In genomic region chr3:29227307-29227706, GRCh38 we compare ENCODE assay signal across 21 cellular contexts.
"Had no signal": no experiment of that assay in that cellular context is flagged by ENCODE, and none has a peak within 500 bp of the region (broad histone marks: within the 10 kb centered on the region; RNA-seq: fewer than 3 reads in every experiment).

No MANE protein-coding gene starts in this region.

- H3K9me3 Mint-ChIP-seq: dendritic cell treated with granulocyte-macrophage colony-stimulating factor and Interleukin-4, amounts not matched to agents 40 ng/mL and 50 ng/mL, for 4 days; neural crest cell; stimulated activated naive CD8-positive, alpha-beta T cell treated with anti-CD3 and anti-CD28 coated beads, Interleukin-15, Interleukin-2, amounts not matched to agents 100 ng/mL and 50 ng/mL, for 24 hours had no signal

- H3K4me3 Mint-ChIP-seq: dendritic cell treated with granulocyte-macrophage colony-stimulating factor and Interleukin-4, amounts not matched to agents 40 ng/mL and 50 ng/mL, for 4 days; effector memory CD8-positive, alpha-beta T cell; naive thymus-derived CD8-positive, alpha-beta T cell; neural crest cell; stimulated activated effector memory CD8-positive, alpha-beta T cell treated with anti-CD3 and anti-CD28 coated beads, Interleukin-12 subunit alpha, Interleukin-12 subunit beta, amount 100 ng/mL, for 72 hours; stimulated activated naive CD8-positive, alpha-beta T cell treated with anti-CD3 and anti-CD28 coated beads, Interleukin-15, Interleukin-2, amounts not matched to agents 100 ng/mL and 50 ng/mL, for 24 hours had no signal

- H3K27me3 Mint-ChIP-seq: dendritic cell treated with granulocyte-macrophage colony-stimulating factor and Interleukin-4, amounts not matched to agents 40 ng/mL and 50 ng/mL, for 4 days; effector memory CD8-positive, alpha-beta T cell; stimulated activated naive CD8-positive, alpha-beta T cell treated with anti-CD3 and anti-CD28 coated beads, Interleukin-15, Interleukin-2, amounts not matched to agents 100 ng/mL and 50 ng/mL, for 24 hours had no signal

- FAIRE-seq: pancreas had no signal

- H3K4me1 Mint-ChIP-seq: naive thymus-derived CD8-positive, alpha-beta T cell; neural crest cell; stimulated activated effector memory CD8-positive, alpha-beta T cell treated with anti-CD3 and anti-CD28 coated beads, Interleukin-12 subunit alpha, Interleukin-12 subunit beta, amount 100 ng/mL, for 72 hours had no signal

- ATAC-seq: effector memory CD8-positive, alpha-beta T cell; left lobe of liver; naive thymus-derived CD8-positive, alpha-beta T cell; pancreas; right cardiac atrium; stimulated activated effector memory CD8-positive, alpha-beta T cell treated with anti-CD3 and anti-CD28 coated beads, Interleukin-12 subunit alpha, Interleukin-12 subunit beta, amount 100 ng/mL, for 72 hours; upper lobe of right lung had no signal

- DNase-seq: effector memory CD8-positive, alpha-beta T cell; esophagus squamous epithelium; foreskin melanocyte; head of caudate nucleus; hippocampal formation; mammary epithelial cell; naive thymus-derived CD8-positive, alpha-beta T cell; nucleus accumbens; pancreas; right cardiac atrium; stimulated activated CD4-positive, alpha-beta T cell treated with anti-CD3 and anti-CD28 coated beads, Interleukin-4, amount 100 ng/mL, for 1 hour; stimulated activated CD8-positive, alpha-beta memory T cell treated with anti-CD3 and anti-CD28 coated beads, Interleukin-4, amount 100 ng/mL, for 48 hours; tibial artery; upper lobe of right lung had no signal

- H3K36me3 Mint-ChIP-seq: naive thymus-derived CD8-positive, alpha-beta T cell; stimulated activated effector memory CD8-positive, alpha-beta T cell treated with anti-CD3 and anti-CD28 coated beads, Interleukin-12 subunit alpha, Interleukin-12 subunit beta, amount 100 ng/mL, for 72 hours had no signal

- H3K4me3 ChIP-seq: esophagus squamous epithelium, pancreas, tibial artery, upper lobe of right lung, vagina had no signal

- H3K27ac Mint-ChIP-seq: dendritic cell treated with granulocyte-macrophage colony-stimulating factor and Interleukin-4, amounts not matched to agents 40 ng/mL and 50 ng/mL, for 4 days; effector memory CD8-positive, alpha-beta T cell; naive thymus-derived CD8-positive, alpha-beta T cell; progenitor cell of endocrine pancreas; stimulated activated effector memory CD8-positive, alpha-beta T cell treated with anti-CD3 and anti-CD28 coated beads, Interleukin-12 subunit alpha, Interleukin-12 subunit beta, amount 100 ng/mL, for 72 hours; stimulated activated naive CD8-positive, alpha-beta T cell treated with anti-CD3 and anti-CD28 coated beads, Interleukin-15, Interleukin-2, amounts not matched to agents 100 ng/mL and 50 ng/mL, for 24 hours had no signal

- H3K27ac ChIP-seq: esophagus squamous epithelium, pancreas, tibial artery, upper lobe of right lung, vagina had no signal
